13 cellular contexts compared by ENCODE assay signal in the genomic region with DNA sequence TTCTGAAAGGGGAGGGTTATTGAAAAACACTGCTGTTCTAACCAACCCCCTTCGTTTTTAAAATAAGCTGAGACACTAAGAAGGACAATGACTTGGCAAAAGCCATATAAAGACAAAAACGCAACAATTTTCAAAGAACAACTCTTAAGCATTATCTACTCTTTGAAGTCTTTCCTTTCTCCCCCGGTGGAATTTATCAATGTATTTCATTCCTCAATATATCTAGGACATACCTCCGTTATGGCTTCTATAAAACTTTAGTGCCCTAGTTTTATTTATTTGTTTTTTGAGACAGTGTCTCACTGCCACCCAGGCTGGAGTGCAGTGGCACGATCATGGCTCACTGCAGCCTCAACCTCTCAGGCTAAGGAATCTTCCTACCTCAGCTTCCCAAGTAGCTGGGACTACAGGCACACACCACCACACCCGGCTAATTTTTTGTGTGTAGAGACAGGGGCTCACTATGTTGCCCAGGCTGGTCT. TPM values are rescaled to one million over a fixed set of nuclear protein-coding genes. Genes with fewer than 3 reads are reported as not detected.
A peak's percentile ranks its signal among the peaks of the same experiment; 100 is the strongest.
DNase-seq lines count a peak whose midpoint lies in the region; ATAC-seq, FAIRE-seq and TF ChIP-seq lines count a peak whose summit lies in the region.
"Had no signal": no experiment of that assay in that cellular context is flagged by ENCODE, and none has a peak within 500 bp of the region (broad histone marks: within the 10 kb centered on the region; RNA-seq: fewer than 3 reads in every experiment).

No MANE protein-coding gene starts in this region.

- peak overlapping the region; percentile 35 for H3K4me3 Mint-ChIP-seq in activated CD4-positive, alpha-beta T cell treated with anti-CD3 and anti-CD28 coated beads for 36 hours
- H3K4me3 Mint-ChIP-seq in astrocyte (ENCODE audit: unreplicated experiment) (no peak overlapping the region), neural crest cell (peak overlapping the region; percentile 62)

- H3K9me2 ChIP-seq in Karpas-422 (replicated peaks; ENCODE audit: insufficient read depth, low read length): no peaks in the 10 kb centered on the region

- H3K27ac Mint-ChIP-seq in activated CD4-positive, alpha-beta T cell treated with anti-CD3 and anti-CD28 coated beads for 36 hours: peak overlapping the region; percentile 2
- H3K27ac Mint-ChIP-seq in astrocyte (ENCODE audit: unreplicated experiment) (peak overlapping the region; percentile 59), neural crest cell (ENCODE audit: unreplicated experiment) (peak overlapping the region; percentile 17)

- no peak for TF ChIP-seq CTCF in astrocyte (IDR thresholded peaks at IDR 0.05; ENCODE audit: insufficient read depth, low read depth, low read length)
- no peak for TF ChIP-seq CTCF in neural crest cell (conservative IDR thresholded peaks at IDR 0.05)

- no peak overlapping the region for H2AFZ ChIP-seq in Karpas-422 (ENCODE audit: low read length)
- H2AFZ ChIP-seq in astrocyte (ENCODE audit: low read depth, low read length): no peak overlapping the region

- H4K20me1 ChIP-seq in Karpas-422 (ENCODE audit: insufficient read depth, low read depth, low read length): peaks cover 4% of the 10 kb centered on the region
- H4K20me1 ChIP-seq in astrocyte (ENCODE audit: insufficient read depth, low read length): peaks cover 38% of the 10 kb centered on the region

- H3K27me3 Mint-ChIP-seq in activated CD4-positive, alpha-beta T cell treated with anti-CD3 and anti-CD28 coated beads for 36 hours: no peaks in the 10 kb centered on the region
- H3K27me3 Mint-ChIP-seq in astrocyte (ENCODE audit: low read depth, unreplicated experiment) (no peaks in the 10 kb centered on the region), neural crest cell (ENCODE audit: low read depth) (no peaks in the 10 kb centered on the region)

- peaks cover 53% of the 10 kb centered on the region for H3K4me1 Mint-ChIP-seq in activated CD4-positive, alpha-beta T cell treated with anti-CD3 and anti-CD28 coated beads for 36 hours
- H3K4me1 Mint-ChIP-seq in astrocyte (ENCODE audit: low read depth, unreplicated experiment): peaks cover 12% of the 10 kb centered on the region
- H3K4me1 Mint-ChIP-seq in neural crest cell: peaks cover 17% of the 10 kb centered on the region

- no peak for DNase-seq in activated CD4-positive, alpha-beta T cell treated with anti-CD3 and anti-CD28 coated beads for 36 hours
- DNase-seq in activated CD4-positive, alpha-beta T cell treated with anti-CD3 and anti-CD28 coated beads, Interleukin-2, amount 50 U/mL, for 4 hours: no peak
- no peak for DNase-seq in Karpas-422
- no peak for DNase-seq in astrocyte (ENCODE audit: low read depth)
- no peak for DNase-seq in neural crest cell (ENCODE audit: low read depth, low spot score)
- no peak for DNase-seq in DMS114 treated with DMSO at 0.1 percent for 48 hours (lab: John Stamatoyannopoulos, UW; ENCODE audit: unreplicated experiment)
- DNase-seq: GDM1, NCI-H1694, small intestine had no signal

- H3K27me3 ChIP-seq in Karpas-422 (ENCODE audit: low read length) (no peaks in the 10 kb centered on the region), astrocyte (ENCODE audit: insufficient read depth, low read length) (no peaks in the 10 kb centered on the region)

- H3K4me2 ChIP-seq in Karpas-422 (ENCODE audit: low read depth, low read length, poor library complexity, severe bottlenecking): peak overlapping the region; percentile 83
- peak overlapping the region; percentile 49 for H3K4me2 ChIP-seq in astrocyte (ENCODE audit: low read length)

- intact Hi-C loops in activated CD4-positive, alpha-beta T cell treated with anti-CD3 and anti-CD28 coated beads for 36 hours (cut with DNase I, micrococcal nuclease): loop anchor here in 1 of 2 experiments (5.0 kb wide), 1 partner anchor 358 kb away; a partner anchor contains a TSS

- H3K79me2 ChIP-seq in Karpas-422 (ENCODE audit: low read length) (peaks cover 80% of the 10 kb centered on the region), astrocyte (ENCODE audit: insufficient read depth, low read length) (peaks cover 80% of the 10 kb centered on the region)

- H3K36me3 ChIP-seq in Karpas-422 (ENCODE audit: insufficient read depth, low read length): peaks cover 18% of the 10 kb centered on the region; the same call in 1 of the 2 replicates
- no peaks in the 10 kb centered on the region for H3K36me3 ChIP-seq in astrocyte (ENCODE audit: insufficient read depth, low read length)

- no peak overlapping the region for H3K4me3 ChIP-seq in Karpas-422 (ENCODE audit: low read length)
- H3K4me3 ChIP-seq in astrocyte (ENCODE audit: insufficient read depth, low read depth, low read length): no peak overlapping the region

- H3K9me3 Mint-ChIP-seq in activated CD4-positive, alpha-beta T cell treated with anti-CD3 and anti-CD28 coated beads for 36 hours (ENCODE audit: low read depth): no peaks in the 10 kb centered on the region
- H3K9me3 Mint-ChIP-seq in astrocyte (ENCODE audit: unreplicated experiment): no peaks in the 10 kb centered on the region
- H3K9me3 Mint-ChIP-seq in neural crest cell: no peaks in the 10 kb centered on the region

- no peak for ATAC-seq in activated CD4-positive, alpha-beta T cell treated with anti-CD3 and anti-CD28 coated beads for 36 hours
- ATAC-seq in GM18909 (IDR thresholded peaks at IDR 0.05; ENCODE audit: poor library complexity, unreplicated experiment) (no peak), GM19397 (IDR thresholded peaks at IDR 0.05; ENCODE audit: unreplicated experiment) (no peak)
- ATAC-seq: HCT116 had no signal

- H3K36me3 Mint-ChIP-seq in activated CD4-positive, alpha-beta T cell treated with anti-CD3 and anti-CD28 coated beads for 36 hours (ENCODE audit: low read depth): peaks cover 28% of the 10 kb centered on the region
- no peaks in the 10 kb centered on the region for H3K36me3 Mint-ChIP-seq in astrocyte (ENCODE audit: low read depth, unreplicated experiment)
- peaks cover 2% of the 10 kb centered on the region for H3K36me3 Mint-ChIP-seq in neural crest cell (ENCODE audit: low read depth)

- H3K9me3 ChIP-seq in Karpas-422 (ENCODE audit: low read length): no peaks in the 10 kb centered on the region
- no peaks in the 10 kb centered on the region for H3K9me3 ChIP-seq in astrocyte (ENCODE audit: insufficient read depth, low read depth, low read length)

- H3K4me1 ChIP-seq in Karpas-422 (ENCODE audit: low read length) (peaks cover 38% of the 10 kb centered on the region), astrocyte (ENCODE audit: insufficient read depth, low read length) (peaks cover 12% of the 10 kb centered on the region)

- H3K9ac ChIP-seq in Karpas-422 (ENCODE audit: low read length) (no peak overlapping the region), astrocyte (ENCODE audit: low read length) (no peak overlapping the region)

- CTCF ChIA-PET in activated CD4-positive, alpha-beta T cell treated with anti-CD3 and anti-CD28 coated beads for 36 hours (lab: Charles Lee): interaction anchor here (0.6 to 1.1 kb wide), 2 partner anchors 21 to 197 kb away, joined by 3 read pairs; no protein-coding TSS in a partner anchor

- H3K27ac ChIP-seq in Karpas-422 (ENCODE audit: low read length) (no peak overlapping the region), astrocyte (ENCODE audit: low read depth, low read length) (no peak overlapping the region)

- no peak for FAIRE-seq in astrocyte (lab: Jason Lieb, UNC)
- FAIRE-seq: bronchial epithelial cell, small intestine had no signal

- POLR2A ChIA-PET in activated CD4-positive, alpha-beta T cell treated with anti-CD3 and anti-CD28 coated beads for 36 hours (lab: Charles Lee): no interaction called here

RNA-seq across cellular contexts. Expression of a gene that starts 3.2 kb away (rescaled TPM):
- total RNA-seq in activated CD4-positive, alpha-beta T cell treated with anti-CD3 and anti-CD28 coated beads for 36 hours: 100 to 1,000 TPM; 149 to 186 TPM
- 104 and 140 TPM in 2 replicates for total RNA-seq in Karpas-422 (2014; rRNA removed; shearing (Covaris generic); ENCODE audit: low replicate concordance)
- total RNA-seq in astrocyte (150 and 170 TPM in 2 replicates), neural crest cell (155 and 158 TPM in 2 replicates)

Comparison
In these comparisons a context has a peak if more than half of its experiments do, and no peak if none do; other contexts are left out.
1. H3K27ac Mint-ChIP-seq: peak in every context shown above with its lines; median percentile 59 in astrocyte; 17 in neural crest cell; 2 in activated CD4-positive, alpha-beta T cell treated with anti-CD3 and anti-CD28 coated beads for 36 hours.